Comparison of ENCODE assay signal across 31 cellular contexts in the genomic region with DNA sequence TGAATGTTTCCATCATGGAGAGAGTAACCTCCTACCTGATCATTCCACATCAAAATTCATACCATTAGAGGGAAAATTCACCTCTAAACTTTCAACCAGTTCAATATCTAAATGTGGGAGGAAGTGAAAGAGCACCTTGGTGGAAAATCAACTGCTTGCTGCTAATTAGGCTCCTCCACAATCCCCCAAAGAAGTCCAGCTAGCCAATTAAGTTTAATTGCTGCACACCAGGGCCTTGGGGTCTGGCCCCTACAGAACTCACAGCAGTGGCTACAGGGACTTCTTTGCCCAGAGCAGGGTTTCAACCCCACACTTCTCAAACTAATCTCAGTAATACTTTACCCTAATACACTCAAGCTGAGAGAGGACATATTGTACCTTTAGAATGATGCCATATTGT.
"Had no signal": no experiment of that assay in that cellular context is flagged by ENCODE, and none has a peak within 500 bp of the region (broad histone marks: within the 10 kb centered on the region; RNA-seq: fewer than 3 reads in every experiment).

No MANE protein-coding gene starts in this region.

- H3K4me3 Mint-ChIP-seq: activated CD4-positive, alpha-beta memory T cell treated with anti-CD3 and anti-CD28 coated beads for 36 hours; activated CD4-positive, alpha-beta T cell treated with anti-CD3 and anti-CD28 coated beads for 36 hours; activated CD4-positive, alpha-beta T cell treated with anti-CD3 and anti-CD28 coated beads, Interleukin-2, amount 10 ng/mL, durations not matched to agents 24 days and 14 days; activated CD8-positive, alpha-beta memory T cell treated with anti-CD3 and anti-CD28 coated beads, Interleukin-2, amount 10 ng/mL, durations not matched to agents 7 days and 5 days; activated CD8-positive, alpha-beta T cell treated with anti-CD3 and anti-CD28 coated beads, Interleukin-2, amount 10 ng/mL, durations not matched to agents 7 days and 5 days; activated naive CD4-positive, alpha-beta T cell treated with anti-CD3 and anti-CD28 coated beads for 36 hours; activated naive CD4-positive, alpha-beta T cell treated with anti-CD3 and anti-CD28 coated beads, Interleukin-2, amount 50 U/mL, for 24 hours; activated naive CD8-positive, alpha-beta T cell treated with anti-CD3 and anti-CD28 coated beads for 36 hours; activated naive CD8-positive, alpha-beta T cell treated with anti-CD3 and anti-CD28 coated beads, Interleukin-2, amount 50 U/mL, for 24 hours; activated T-helper 1 cell treated with anti-CD3 and anti-CD28 coated beads, Interleukin-12 subunit alpha, Interleukin-12 subunit beta, Interleukin-2, Interleukin-4 antibody, amounts not matched to agents 30 ng/mL and 10 ng/mL and 1 ng/mL, durations not matched to agents 14 hours and 24 hours and 36 hours; brain had no signal

- H3K36me3 Mint-ChIP-seq: activated CD4-positive, alpha-beta memory T cell treated with anti-CD3 and anti-CD28 coated beads for 36 hours; activated CD8-positive, alpha-beta memory T cell treated with anti-CD3 and anti-CD28 coated beads, Interleukin-2, amount 10 ng/mL, durations not matched to agents 7 days and 5 days; activated naive CD4-positive, alpha-beta T cell treated with anti-CD3 and anti-CD28 coated beads, Interleukin-2, amount 50 U/mL, for 24 hours; activated naive CD8-positive, alpha-beta T cell treated with anti-CD3 and anti-CD28 coated beads for 36 hours; brain had no signal

- H3K27me3 ChIP-seq: adrenal gland, ascending aorta, breast epithelium, cardiac muscle cell, colonic mucosa, esophagus squamous epithelium, gastroesophageal sphincter had no signal

- H3K9me3 ChIP-seq: adrenal gland, ascending aorta, breast epithelium, colonic mucosa, esophagus squamous epithelium, gastroesophageal sphincter had no signal

- H3K27me3 Mint-ChIP-seq: activated CD4-positive, alpha-beta memory T cell treated with anti-CD3 and anti-CD28 coated beads for 36 hours; activated CD4-positive, alpha-beta T cell treated with anti-CD3 and anti-CD28 coated beads for 36 hours; activated CD4-positive, alpha-beta T cell treated with anti-CD3 and anti-CD28 coated beads, Interleukin-2, amount 10 ng/mL, durations not matched to agents 24 days and 14 days; activated naive CD8-positive, alpha-beta T cell treated with anti-CD3 and anti-CD28 coated beads, Interleukin-2, amount 50 U/mL, for 24 hours; brain had no signal

- ATAC-seq: activated CD4-positive, alpha-beta T cell treated with anti-CD3 and anti-CD28 coated beads for 36 hours; activated CD8-positive, alpha-beta memory T cell treated with anti-CD3 and anti-CD28 coated beads, Interleukin-2, amount 10 ng/mL, durations not matched to agents 7 days and 5 days; activated CD8-positive, alpha-beta T cell treated with anti-CD3 and anti-CD28 coated beads, Interleukin-2, amount 10 ng/mL, durations not matched to agents 7 days and 5 days; activated naive CD8-positive, alpha-beta T cell treated with anti-CD3 and anti-CD28 coated beads, Interleukin-2, amount 50 U/mL, for 24 hours; gastroesophageal sphincter had no signal

- DNase-seq: activated CD4-positive, alpha-beta memory T cell treated with anti-CD3 and anti-CD28 coated beads for 36 hours; activated CD4-positive, alpha-beta T cell treated with anti-CD3 and anti-CD28 coated beads for 36 hours; activated CD4-positive, alpha-beta T cell treated with anti-CD3 and anti-CD28 coated beads, Interleukin-2, amount 10 ng/mL, durations not matched to agents 24 days and 14 days; activated CD4-positive, CD25-positive, alpha-beta regulatory T cell; activated CD4-positive, CD25-positive, alpha-beta regulatory T cell treated with anti-CD3 and anti-CD28 coated beads, Interleukin-2, amount 50 U/mL, for 72 hours; activated CD8-positive, alpha-beta memory T cell treated with anti-CD3 and anti-CD28 coated beads, Interleukin-2, amount 10 ng/mL, durations not matched to agents 7 days and 5 days; activated CD8-positive, alpha-beta memory T cell treated with anti-CD3 and anti-CD28 coated beads, Interleukin-2, amount 50 U/mL, for 4 hours; activated CD8-positive, alpha-beta T cell treated with anti-CD3 and anti-CD28 coated beads, Interleukin-2, amount 10 ng/mL, durations not matched to agents 7 days and 5 days; activated effector memory CD4-positive, alpha-beta T cell treated with anti-CD3 and anti-CD28 coated beads, Interleukin-2, amount 50 U/mL, for 16 hours; activated naive CD4-positive, alpha-beta T cell treated with anti-CD3 and anti-CD28 coated beads for 36 hours; activated naive CD8-positive, alpha-beta T cell treated with anti-CD3 and anti-CD28 coated beads for 36 hours; activated naive CD8-positive, alpha-beta T cell treated with anti-CD3 and anti-CD28 coated beads, Interleukin-2, amount 50 U/mL, for 24 hours; activated T-cell treated with anti-CD3 and anti-CD28 coated beads, Interleukin-2, amount 50 U/mL, for 1 hour; activated T-cell treated with anti-CD3 and anti-CD28 coated beads, Interleukin-2, amount 50 U/mL, for 48 hours; adrenal gland; amygdala; central memory CD4-positive, alpha-beta T cell; cerebellar nuclear complex; colonic mucosa; effector CD8-positive, alpha-beta T cell; esophagus squamous epithelium; T-helper 2 cell had no signal

- H3K9me3 Mint-ChIP-seq: activated CD4-positive, alpha-beta memory T cell treated with anti-CD3 and anti-CD28 coated beads for 36 hours; activated CD4-positive, alpha-beta T cell treated with anti-CD3 and anti-CD28 coated beads, Interleukin-2, amount 10 ng/mL, durations not matched to agents 24 days and 14 days; activated naive CD4-positive, alpha-beta T cell treated with anti-CD3 and anti-CD28 coated beads for 36 hours; activated naive CD4-positive, alpha-beta T cell treated with anti-CD3 and anti-CD28 coated beads, Interleukin-2, amount 50 U/mL, for 24 hours; activated naive CD8-positive, alpha-beta T cell treated with anti-CD3 and anti-CD28 coated beads for 36 hours; activated naive CD8-positive, alpha-beta T cell treated with anti-CD3 and anti-CD28 coated beads, Interleukin-2, amount 50 U/mL, for 24 hours; activated T-helper 1 cell treated with anti-CD3 and anti-CD28 coated beads, Interleukin-12 subunit alpha, Interleukin-12 subunit beta, Interleukin-2, Interleukin-4 antibody, amounts not matched to agents 30 ng/mL and 10 ng/mL and 1 ng/mL, durations not matched to agents 14 hours and 24 hours and 36 hours; activated T-helper 2 cell treated with anti-CD3 and anti-CD28 coated beads, Interferon-gamma antibody, Interleukin-2, Interleukin-4, amounts not matched to agents 10 μg/mL and 5 μg/mL and 100 μg/mL, durations not matched to agents 14 hours and 24 hours and 36 hours had no signal

- H3K4me3 ChIP-seq: adrenal gland, ascending aorta, breast epithelium, cardiac muscle cell, colonic mucosa, esophagus squamous epithelium, gastroesophageal sphincter had no signal

- H3K36me3 ChIP-seq: adrenal gland, ascending aorta, breast epithelium, cardiac muscle cell, colonic mucosa, esophagus squamous epithelium, gastroesophageal sphincter had no signal

- H3K27ac ChIP-seq: adrenal gland, ascending aorta, breast epithelium, cardiac muscle cell, colonic mucosa, epithelial cell of prostate, esophagus squamous epithelium, gastroesophageal sphincter had no signal

- H3K27ac Mint-ChIP-seq: activated CD4-positive, alpha-beta memory T cell treated with anti-CD3 and anti-CD28 coated beads for 36 hours; activated CD4-positive, alpha-beta T cell treated with anti-CD3 and anti-CD28 coated beads for 36 hours; activated CD4-positive, alpha-beta T cell treated with anti-CD3 and anti-CD28 coated beads, Interleukin-2, amount 10 ng/mL, durations not matched to agents 24 days and 14 days; activated CD8-positive, alpha-beta memory T cell treated with anti-CD3 and anti-CD28 coated beads, Interleukin-2, amount 10 ng/mL, durations not matched to agents 7 days and 5 days; activated CD8-positive, alpha-beta T cell treated with anti-CD3 and anti-CD28 coated beads, Interleukin-2, amount 10 ng/mL, durations not matched to agents 7 days and 5 days; activated naive CD4-positive, alpha-beta T cell treated with anti-CD3 and anti-CD28 coated beads for 36 hours; activated naive CD4-positive, alpha-beta T cell treated with anti-CD3 and anti-CD28 coated beads, Interleukin-2, amount 50 U/mL, for 24 hours; activated naive CD8-positive, alpha-beta T cell treated with anti-CD3 and anti-CD28 coated beads for 36 hours; activated naive CD8-positive, alpha-beta T cell treated with anti-CD3 and anti-CD28 coated beads, Interleukin-2, amount 50 U/mL, for 24 hours; activated T-helper 1 cell treated with anti-CD3 and anti-CD28 coated beads, Interleukin-12 subunit alpha, Interleukin-12 subunit beta, Interleukin-2, Interleukin-4 antibody, amounts not matched to agents 30 ng/mL and 10 ng/mL and 1 ng/mL, durations not matched to agents 14 hours and 24 hours and 36 hours; activated T-helper 2 cell treated with anti-CD3 and anti-CD28 coated beads, Interferon-gamma antibody, Interleukin-2, Interleukin-4, amounts not matched to agents 10 μg/mL and 5 μg/mL and 100 μg/mL, durations not matched to agents 14 hours and 24 hours and 36 hours; brain had no signal

- H3K4me1 ChIP-seq: adrenal gland, ascending aorta, breast epithelium, colonic mucosa, esophagus squamous epithelium, gastroesophageal sphincter had no signal

- H3K4me1 Mint-ChIP-seq: activated CD4-positive, alpha-beta T cell treated with anti-CD3 and anti-CD28 coated beads for 36 hours; activated CD4-positive, alpha-beta T cell treated with anti-CD3 and anti-CD28 coated beads, Interleukin-2, amount 10 ng/mL, durations not matched to agents 24 days and 14 days; activated CD8-positive, alpha-beta memory T cell treated with anti-CD3 and anti-CD28 coated beads, Interleukin-2, amount 10 ng/mL, durations not matched to agents 7 days and 5 days; activated naive CD4-positive, alpha-beta T cell treated with anti-CD3 and anti-CD28 coated beads, Interleukin-2, amount 50 U/mL, for 24 hours; activated naive CD8-positive, alpha-beta T cell treated with anti-CD3 and anti-CD28 coated beads for 36 hours; activated naive CD8-positive, alpha-beta T cell treated with anti-CD3 and anti-CD28 coated beads, Interleukin-2, amount 50 U/mL, for 24 hours had no signal
